8 cellular contexts compared by ENCODE assay signal in the genomic region with DNA sequence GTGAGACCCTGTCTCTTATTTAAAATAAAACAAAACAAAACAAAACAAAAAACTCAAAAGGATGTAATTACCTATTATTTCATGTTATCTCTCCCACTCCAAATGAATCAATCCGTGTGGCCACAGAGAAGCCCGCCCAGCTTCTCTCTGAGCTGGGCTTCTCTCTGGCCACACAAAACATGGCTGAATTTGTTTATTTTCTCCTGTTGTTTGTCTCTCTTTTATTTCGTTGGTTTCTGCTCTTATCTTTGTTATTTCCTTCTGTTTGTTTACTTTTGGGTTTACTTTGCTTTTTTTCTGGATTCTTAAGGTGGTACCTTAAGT. TPM values are rescaled to one million over a fixed set of nuclear protein-coding genes. Genes with fewer than 3 reads are reported as not detected.
A peak's percentile ranks its signal among the peaks of the same experiment; 100 is the strongest.
DNase-seq lines count a peak whose midpoint lies in the region; ATAC-seq and TF ChIP-seq lines count a peak whose summit lies in the region.

No MANE protein-coding gene starts in this region.

- peaks cover 5% of the 10 kb centered on the region for H3K36me3 Mint-ChIP-seq in activated naive CD4-positive, alpha-beta T cell treated with anti-CD3 and anti-CD28 coated beads for 36 hours (ENCODE audit: low read depth)
- H3K36me3 Mint-ChIP-seq in stimulated activated naive B cell treated with anti-CD40 and anti-IgM and Interleukin-4, amounts not matched to agents 10 μg/mL and 1 μg/mL and 100 μg/mL, for 72 hours: no peaks in the 10 kb centered on the region

- H3K27me3 ChIP-seq in SU-DHL-6 (ENCODE audit: low read length): no peaks in the 10 kb centered on the region; the same call in 1 of the 2 replicates
- H3K27me3 ChIP-seq in esophagus squamous epithelium: peaks cover 0 to 71% (median 11%) of the 10 kb centered on the region in 4 donors

- H3K9me2 ChIP-seq in SU-DHL-6 (replicated peaks; ENCODE audit: insufficient read depth, low read length): no peaks in the 10 kb centered on the region

- no peak for ATAC-seq in stimulated activated naive B cell treated with anti-CD40 and anti-IgM and Interleukin-4, amounts not matched to agents 10 μg/mL and 1 μg/mL and 100 μg/mL, for 72 hours (replicated peaks)
- ATAC-seq in HG03521 (IDR thresholded peaks at IDR 0.05; ENCODE audit: unreplicated experiment): no peak

- peak overlapping the region; percentile 85 for H3K4me2 ChIP-seq in SU-DHL-6 (ENCODE audit: low read depth, low read length, poor library complexity, severe bottlenecking)

- H3K27me3 Mint-ChIP-seq in activated naive CD4-positive, alpha-beta T cell treated with anti-CD3 and anti-CD28 coated beads for 36 hours (ENCODE audit: low read depth): no peaks in the 10 kb centered on the region
- H3K27me3 Mint-ChIP-seq in stimulated activated naive B cell treated with anti-CD40 and anti-IgM and Interleukin-4, amounts not matched to agents 10 μg/mL and 1 μg/mL and 100 μg/mL, for 72 hours: peaks cover 0 to 3% of the 10 kb centered on the region in 2 donors

- H3K9me3 Mint-ChIP-seq in activated naive CD4-positive, alpha-beta T cell treated with anti-CD3 and anti-CD28 coated beads for 36 hours: no peaks in the 10 kb centered on the region
- no peaks in the 10 kb centered on the region for H3K9me3 Mint-ChIP-seq in stimulated activated naive B cell treated with anti-CD40 and anti-IgM and Interleukin-4, amounts not matched to agents 10 μg/mL and 1 μg/mL and 100 μg/mL, for 72 hours

- H3K4me1 ChIP-seq in esophagus squamous epithelium: peaks cover 9 to 33% (median 20%) of the 10 kb centered on the region in 3 donors

- H3K9me3 ChIP-seq in SU-DHL-6 (ENCODE audit: insufficient read depth, low read length) (no peaks in the 10 kb centered on the region), esophagus squamous epithelium (no peaks in the 10 kb centered on the region)

- 50 to 52% methylated on average over 3 of the region's 3 CpGs for WGBS in esophagus squamous epithelium, 2 donors

- no peak overlapping the region for H3K4me3 ChIP-seq in SU-DHL-6 (ENCODE audit: insufficient read depth, low read length, poor library complexity, severe bottlenecking)
- peak overlapping the region; percentile 11 to 76 (median 52) for H3K4me3 ChIP-seq in esophagus squamous epithelium

- peaks cover 50% of the 10 kb centered on the region for H3K4me1 Mint-ChIP-seq in activated naive CD4-positive, alpha-beta T cell treated with anti-CD3 and anti-CD28 coated beads for 36 hours (ENCODE audit: low read depth)
- H3K4me1 Mint-ChIP-seq in stimulated activated naive B cell treated with anti-CD40 and anti-IgM and Interleukin-4, amounts not matched to agents 10 μg/mL and 1 μg/mL and 100 μg/mL, for 72 hours: peaks cover 31 to 57% of the 10 kb centered on the region in 2 donors

- peak overlapping the region; percentile 97 for H3K27ac Mint-ChIP-seq in activated naive CD4-positive, alpha-beta T cell treated with anti-CD3 and anti-CD28 coated beads for 36 hours
- H3K27ac Mint-ChIP-seq in stimulated activated naive B cell treated with anti-CD40 and anti-IgM and Interleukin-4, amounts not matched to agents 10 μg/mL and 1 μg/mL and 100 μg/mL, for 72 hours: peak overlapping the region; percentile 32

- TF ChIP-seq POLR2A in esophagus squamous epithelium (IDR thresholded peaks at IDR 0.05): no peak

- H3K9ac ChIP-seq in SU-DHL-6 (ENCODE audit: low read length): no peak overlapping the region

- no peaks in the 10 kb centered on the region for H3F3A ChIP-seq in SU-DHL-6 (ENCODE audit: insufficient read depth)

- no peak for TF ChIP-seq CTCF in SU-DHL-6 (IDR thresholded peaks at IDR 0.05; ENCODE audit: insufficient read depth, low read length, poor library complexity, severe bottlenecking)
- TF ChIP-seq CTCF in esophagus squamous epithelium (IDR thresholded peaks at IDR 0.05): peak in 1 of 6 experiments; percentile 1
- TF ChIP-seq CTCF in GM20000 (IDR thresholded peaks at IDR 0.05; ENCODE audit: extremely low read depth, missing control alignments): no peak

- CTCF ChIA-PET in activated naive CD4-positive, alpha-beta T cell treated with anti-CD3 and anti-CD28 coated beads for 36 hours (lab: Charles Lee): interaction anchor here (0.6 to 8.0 kb wide), 25 partner anchors 12 to 389 kb away, joined by 3 to 75 read pairs (median 4); no protein-coding TSS in a partner anchor

- intact Hi-C loops in activated naive CD4-positive, alpha-beta T cell treated with anti-CD3 and anti-CD28 coated beads for 36 hours (cut with micrococcal nuclease): loop anchor here (1.0 to 5.0 kb wide), 10 partner anchors 16 to 387 kb away; a partner anchor contains a TSS
- intact Hi-C loops in esophagus squamous epithelium (cut with DNase I): loop anchor here (10.0 kb wide), 1 partner anchor 388 kb away; no protein-coding TSS in a partner anchor

- no peak for DNase-seq in activated naive CD4-positive, alpha-beta T cell treated with anti-CD3 and anti-CD28 coated beads for 36 hours
- no peak for DNase-seq in activated naive CD4-positive, alpha-beta T cell treated with Interleukin-2 at 50 U/mL for 16 hours
- DNase-seq in esophagus squamous epithelium (lab: John Stamatoyannopoulos, UW) (no peak), GM20000 (ENCODE audit: low spot score) (no peak), germinal center (ENCODE audit: low spot score) (no peak)
- DNase-seq in stimulated activated naive B cell treated with anti-CD40 and anti-IgM and Interleukin-4, amounts not matched to agents 10 μg/mL and 1 μg/mL and 100 μg/mL, for 72 hours: no peak

- H4K20me1 ChIP-seq in SU-DHL-6 (ENCODE audit: low read depth, low read length): no peaks in the 10 kb centered on the region

- peak overlapping the region; percentile 87 for H3K4me3 Mint-ChIP-seq in activated naive CD4-positive, alpha-beta T cell treated with anti-CD3 and anti-CD28 coated beads for 36 hours
- H3K4me3 Mint-ChIP-seq in stimulated activated naive B cell treated with anti-CD40 and anti-IgM and Interleukin-4, amounts not matched to agents 10 μg/mL and 1 μg/mL and 100 μg/mL, for 72 hours: peak overlapping the region; percentile 87 to 93

- no peak overlapping the region for H3K27ac ChIP-seq in SU-DHL-6 (ENCODE audit: low read depth, low read length)
- no peak overlapping the region for H3K27ac ChIP-seq in esophagus squamous epithelium

- H2AFZ ChIP-seq in SU-DHL-6 (ENCODE audit: low read depth, low read length, severe bottlenecking): no peak overlapping the region

- H3K36me3 ChIP-seq in SU-DHL-6 (ENCODE audit: low read length) (no peaks in the 10 kb centered on the region), esophagus squamous epithelium (no peaks in the 10 kb centered on the region)

- no peaks in the 10 kb centered on the region for H3K79me2 ChIP-seq in SU-DHL-6 (ENCODE audit: insufficient read depth, low read length)

RNA-seq across cellular contexts. Expression of a gene that starts 1.5 kb away (rescaled TPM):
- 10 to 100 TPM; 40.4 to 41.7 TPM for total RNA-seq in activated naive CD4-positive, alpha-beta T cell treated with anti-CD3 and anti-CD28 coated beads for 36 hours
- total RNA-seq in esophagus squamous epithelium: 1 to 10 TPM in 1 of 4 donors, under 1 TPM in 2, not detected in 1; 0.53 to 1.8 (median 0.76) TPM

RNA-seq across cellular contexts. Expression of a gene that starts 23.1 kb away (rescaled TPM):
- total RNA-seq in activated naive CD4-positive, alpha-beta T cell treated with anti-CD3 and anti-CD28 coated beads for 36 hours: 1,000 to 10,000 TPM; 1,772 to 1,864 TPM
- 1,000 to 10,000 TPM; 2,239 to 4,093 (median 3,173) TPM for total RNA-seq in esophagus squamous epithelium

Comparison
In these comparisons a context has a peak if more than half of its experiments do, and no peak if none do; other contexts are left out.
1. RNA of a gene that starts 1.5 kb away (total RNA-seq): 40.4 to 41.7 TPM in activated naive CD4-positive, alpha-beta T cell treated with anti-CD3 and anti-CD28 coated beads for 36 hours; 0.53 to 1.8 TPM in esophagus squamous epithelium; every median in the first group is over 10 times any median in the second.